1 cellular context compared by ENCODE assay signal in the genomic region with DNA sequence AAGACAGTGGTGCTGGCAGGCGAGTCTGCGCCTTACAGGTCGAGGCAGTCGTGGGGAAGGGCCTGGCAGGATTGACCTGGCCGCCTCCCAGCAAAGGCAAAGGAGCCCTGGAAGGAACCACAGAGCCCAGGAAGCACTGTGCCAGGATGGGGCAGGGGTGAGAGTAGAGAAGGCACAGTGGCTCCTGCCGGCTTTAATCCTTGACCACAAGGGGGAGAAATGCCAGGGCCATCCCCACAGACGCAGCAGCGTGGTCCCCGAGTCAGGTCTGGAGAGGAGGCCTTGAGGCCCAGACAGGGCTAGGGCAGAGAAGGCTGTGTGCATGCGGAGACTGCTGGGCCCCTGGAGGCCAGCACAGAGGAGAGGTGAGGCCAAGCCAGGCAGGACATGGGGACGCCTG.
TF ChIP-seq lines count a peak whose summit lies in the region.

No MANE protein-coding gene starts in this region.

TF ChIP-seq in HepG2, 621 proteins besides CTCF, POLR2A, EP300 and RAD21 (continued from another document and continues in another):
- TF ChIP-seq, protein P1, sequence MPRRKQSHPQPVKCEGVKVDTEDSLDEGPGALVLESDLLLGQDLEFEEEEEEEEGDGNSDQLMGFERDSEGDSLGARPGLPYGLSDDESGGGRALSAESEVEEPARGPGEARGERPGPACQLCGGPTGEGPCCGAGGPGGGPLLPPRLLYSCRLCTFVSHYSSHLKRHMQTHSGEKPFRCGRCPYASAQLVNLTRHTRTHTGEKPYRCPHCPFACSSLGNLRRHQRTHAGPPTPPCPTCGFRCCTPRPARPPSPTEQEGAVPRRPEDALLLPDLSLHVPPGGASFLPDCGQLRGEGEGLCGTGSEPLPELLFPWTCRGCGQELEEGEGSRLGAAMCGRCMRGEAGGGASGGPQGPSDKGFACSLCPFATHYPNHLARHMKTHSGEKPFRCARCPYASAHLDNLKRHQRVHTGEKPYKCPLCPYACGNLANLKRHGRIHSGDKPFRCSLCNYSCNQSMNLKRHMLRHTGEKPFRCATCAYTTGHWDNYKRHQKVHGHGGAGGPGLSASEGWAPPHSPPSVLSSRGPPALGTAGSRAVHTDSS (CRISPR knock-in tag; conservative IDR thresholded peaks at IDR 0.05): no peak
- TF ChIP-seq CCAR2 (optimal IDR thresholded peaks at IDR 0.05; ENCODE audit: low read depth, low read length) (no peak), FOSL2 (CRISPR knock-in tag; IDR thresholded peaks at IDR 0.05) (no peak), NFIC (IDR thresholded peaks at IDR 0.05; ENCODE audit: low read length) (no peak), ZNF230 (CRISPR knock-in tag; IDR thresholded peaks at IDR 0.05) (no peak), ZNF317 (CRISPR knock-in tag; IDR thresholded peaks at IDR 0.05) (no peak), PCBP1 (IDR thresholded peaks at IDR 0.05; ENCODE audit: borderline replicate concordance, low read depth, low read length) (0 out of 2 replicates have a peak, but pooled peaks have one; percentile 3), KLF16 (CRISPR knock-in tag; IDR thresholded peaks at IDR 0.05) (0 out of 4 replicates have a peak, but pooled peaks of 1 of the 2 experiments have one; percentile 40), MBNL3 (CRISPR knock-in tag; conservative IDR thresholded peaks at IDR 0.05) (no peak), IKZF1 (IDR thresholded peaks at IDR 0.05) (no peak), SETDB1 (CRISPR knock-in tag; IDR thresholded peaks at IDR 0.05; ENCODE audit: borderline replicate concordance) (no peak), SALL1 (CRISPR knock-in tag; IDR thresholded peaks at IDR 0.05) (peak; percentile 45), ZNF772 (CRISPR knock-in tag; IDR thresholded peaks at IDR 0.05) (no peak), ZNF335 (CRISPR knock-in tag; IDR thresholded peaks at IDR 0.05) (no peak), MYNN (CRISPR knock-in tag; IDR thresholded peaks at IDR 0.05; ENCODE audit: low read depth) (no peak), CBX1 (IDR thresholded peaks at IDR 0.05; ENCODE audit: low read depth) (no peak), ZNF24 (IDR thresholded peaks at IDR 0.05) (no peak), MIER2 (CRISPR knock-in tag; IDR thresholded peaks at IDR 0.05) (no peak), ZNF383 (CRISPR knock-in tag; IDR thresholded peaks at IDR 0.05; ENCODE audit: borderline replicate concordance) (no peak), ZFY (CRISPR knock-in tag; IDR thresholded peaks at IDR 0.05) (peak; percentile 66; the same call in 1 of the 2 replicates), ZSCAN31 (CRISPR knock-in tag; IDR thresholded peaks at IDR 0.05; ENCODE audit: low read depth) (no peak), ZNF343 (CRISPR knock-in tag; IDR thresholded peaks at IDR 0.05) (no peak), SPEN (CRISPR knock-in tag; IDR thresholded peaks at IDR 0.05; ENCODE audit: low read depth) (no peak; the same call in 1 of the 2 replicates), ZNF333 (CRISPR knock-in tag; IDR thresholded peaks at IDR 0.05; ENCODE audit: borderline replicate concordance) (no peak), SCMH1 (CRISPR knock-in tag; IDR thresholded peaks at IDR 0.05; ENCODE audit: borderline replicate concordance) (no peak), CBX5 (CRISPR knock-in tag; IDR thresholded peaks at IDR 0.05; ENCODE audit: borderline replicate concordance) (no peak; the same call in 1 of the 2 replicates), SP5 (CRISPR knock-in tag; IDR thresholded peaks at IDR 0.05; ENCODE audit: borderline replicate concordance, low read depth) (no peak), RBM22 (optimal IDR thresholded peaks at IDR 0.05; ENCODE audit: low read length) (no peak), ZNF709 (CRISPR knock-in tag; IDR thresholded peaks at IDR 0.05) (0 out of 2 replicates have a peak, but pooled peaks have one; percentile 20), ZFP41 (CRISPR knock-in tag; IDR thresholded peaks at IDR 0.05; ENCODE audit: borderline replicate concordance) (no peak), ZNF792 (CRISPR knock-in tag; IDR thresholded peaks at IDR 0.05) (no peak), ZNF782 (CRISPR knock-in tag; IDR thresholded peaks at IDR 0.05; ENCODE audit: borderline replicate concordance) (no peak), ZNF562 (CRISPR knock-in tag; IDR thresholded peaks at IDR 0.05; ENCODE audit: borderline replicate concordance) (no peak), ZNF484 (CRISPR knock-in tag; IDR thresholded peaks at IDR 0.05; ENCODE audit: borderline replicate concordance, low read depth) (no peak), ZNF788 (CRISPR knock-in tag; IDR thresholded peaks at IDR 0.05; ENCODE audit: borderline replicate concordance) (no peak), NCOR1 (IDR thresholded peaks at IDR 0.05; ENCODE audit: borderline replicate concordance, low read length) (no peak), IRX3 (CRISPR knock-in tag; IDR thresholded peaks at IDR 0.05; ENCODE audit: borderline replicate concordance, low read depth) (no peak), ZNF367 (CRISPR knock-in tag; IDR thresholded peaks at IDR 0.05; ENCODE audit: borderline replicate concordance) (no peak), ZNF136 (CRISPR knock-in tag; IDR thresholded peaks at IDR 0.05; ENCODE audit: low read depth) (no peak), SIN3B (IDR thresholded peaks at IDR 0.05; ENCODE audit: low read length) (no peak), MZF1 (CRISPR knock-in tag; IDR thresholded peaks at IDR 0.05; ENCODE audit: borderline replicate concordance) (no peak), ZNF44 (CRISPR knock-in tag; IDR thresholded peaks at IDR 0.05) (no peak)
- TF ChIP-seq, protein P2, sequence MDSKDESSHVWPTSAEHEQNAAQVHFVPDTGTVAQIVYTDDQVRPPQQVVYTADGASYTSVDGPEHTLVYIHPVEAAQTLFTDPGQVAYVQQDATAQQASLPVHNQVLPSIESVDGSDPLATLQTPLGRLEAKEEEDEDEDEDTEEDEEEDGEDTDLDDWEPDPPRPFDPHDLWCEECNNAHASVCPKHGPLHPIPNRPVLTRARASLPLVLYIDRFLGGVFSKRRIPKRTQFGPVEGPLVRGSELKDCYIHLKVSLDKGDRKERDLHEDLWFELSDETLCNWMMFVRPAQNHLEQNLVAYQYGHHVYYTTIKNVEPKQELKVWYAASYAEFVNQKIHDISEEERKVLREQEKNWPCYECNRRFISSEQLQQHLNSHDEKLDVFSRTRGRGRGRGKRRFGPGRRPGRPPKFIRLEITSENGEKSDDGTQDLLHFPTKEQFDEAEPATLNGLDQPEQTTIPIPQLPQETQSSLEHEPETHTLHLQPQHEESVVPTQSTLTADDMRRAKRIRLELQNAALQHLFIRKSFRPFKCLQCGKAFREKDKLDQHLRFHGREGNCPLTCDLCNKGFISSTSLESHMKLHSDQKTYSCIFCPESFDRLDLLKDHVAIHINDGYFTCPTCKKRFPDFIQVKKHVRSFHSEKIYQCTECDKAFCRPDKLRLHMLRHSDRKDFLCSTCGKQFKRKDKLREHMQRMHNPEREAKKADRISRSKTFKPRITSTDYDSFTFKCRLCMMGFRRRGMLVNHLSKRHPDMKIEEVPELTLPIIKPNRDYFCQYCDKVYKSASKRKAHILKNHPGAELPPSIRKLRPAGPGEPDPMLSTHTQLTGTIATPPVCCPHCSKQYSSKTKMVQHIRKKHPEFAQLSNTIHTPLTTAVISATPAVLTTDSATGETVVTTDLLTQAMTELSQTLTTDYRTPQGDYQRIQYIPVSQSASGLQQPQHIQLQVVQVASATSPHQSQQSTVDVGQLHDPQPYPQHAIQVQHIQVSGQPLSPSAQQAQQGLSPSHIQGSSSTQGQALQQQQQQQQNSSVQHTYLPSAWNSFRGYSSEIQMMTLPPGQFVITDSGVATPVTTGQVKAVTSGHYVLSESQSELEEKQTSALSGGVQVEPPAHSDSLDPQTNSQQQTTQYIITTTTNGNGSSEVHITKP (CRISPR knock-in tag; IDR thresholded peaks at IDR 0.05; ENCODE audit: low read depth): no peak
- TF ChIP-seq, protein P3, sequence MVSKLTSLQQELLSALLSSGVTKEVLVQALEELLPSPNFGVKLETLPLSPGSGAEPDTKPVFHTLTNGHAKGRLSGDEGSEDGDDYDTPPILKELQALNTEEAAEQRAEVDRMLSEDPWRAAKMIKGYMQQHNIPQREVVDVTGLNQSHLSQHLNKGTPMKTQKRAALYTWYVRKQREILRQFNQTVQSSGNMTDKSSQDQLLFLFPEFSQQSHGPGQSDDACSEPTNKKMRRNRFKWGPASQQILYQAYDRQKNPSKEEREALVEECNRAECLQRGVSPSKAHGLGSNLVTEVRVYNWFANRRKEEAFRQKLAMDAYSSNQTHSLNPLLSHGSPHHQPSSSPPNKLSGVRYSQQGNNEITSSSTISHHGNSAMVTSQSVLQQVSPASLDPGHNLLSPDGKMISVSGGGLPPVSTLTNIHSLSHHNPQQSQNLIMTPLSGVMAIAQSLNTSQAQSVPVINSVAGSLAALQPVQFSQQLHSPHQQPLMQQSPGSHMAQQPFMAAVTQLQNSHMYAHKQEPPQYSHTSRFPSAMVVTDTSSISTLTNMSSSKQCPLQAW (CRISPR knock-in tag; IDR thresholded peaks at IDR 0.05): no peak; the same call in 1 of the 2 replicates
- TF ChIP-seq, protein P4, sequence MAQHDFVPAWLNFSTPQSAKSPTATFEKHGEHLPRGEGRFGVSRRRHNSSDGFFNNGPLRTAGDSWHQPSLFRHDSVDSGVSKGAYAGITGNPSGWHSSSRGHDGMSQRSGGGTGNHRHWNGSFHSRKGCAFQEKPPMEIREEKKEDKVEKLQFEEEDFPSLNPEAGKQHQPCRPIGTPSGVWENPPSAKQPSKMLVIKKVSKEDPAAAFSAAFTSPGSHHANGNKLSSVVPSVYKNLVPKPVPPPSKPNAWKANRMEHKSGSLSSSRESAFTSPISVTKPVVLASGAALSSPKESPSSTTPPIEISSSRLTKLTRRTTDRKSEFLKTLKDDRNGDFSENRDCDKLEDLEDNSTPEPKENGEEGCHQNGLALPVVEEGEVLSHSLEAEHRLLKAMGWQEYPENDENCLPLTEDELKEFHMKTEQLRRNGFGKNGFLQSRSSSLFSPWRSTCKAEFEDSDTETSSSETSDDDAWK (CRISPR knock-in tag; IDR thresholded peaks at IDR 0.05): no peak
- TF ChIP-seq, protein P5, sequence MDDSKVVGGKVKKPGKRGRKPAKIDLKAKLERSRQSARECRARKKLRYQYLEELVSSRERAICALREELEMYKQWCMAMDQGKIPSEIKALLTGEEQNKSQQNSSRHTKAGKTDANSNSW (CRISPR knock-in tag; IDR thresholded peaks at IDR 0.05; ENCODE audit: borderline replicate concordance): no peak
- TF ChIP-seq, protein P6, sequence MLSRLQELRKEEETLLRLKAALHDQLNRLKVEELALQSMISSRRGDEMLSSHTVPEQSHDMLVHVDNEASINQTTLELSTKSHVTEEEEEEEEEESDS (CRISPR knock-in tag; IDR thresholded peaks at IDR 0.05; ENCODE audit: borderline replicate concordance): no peak
- TF ChIP-seq, protein P7, sequence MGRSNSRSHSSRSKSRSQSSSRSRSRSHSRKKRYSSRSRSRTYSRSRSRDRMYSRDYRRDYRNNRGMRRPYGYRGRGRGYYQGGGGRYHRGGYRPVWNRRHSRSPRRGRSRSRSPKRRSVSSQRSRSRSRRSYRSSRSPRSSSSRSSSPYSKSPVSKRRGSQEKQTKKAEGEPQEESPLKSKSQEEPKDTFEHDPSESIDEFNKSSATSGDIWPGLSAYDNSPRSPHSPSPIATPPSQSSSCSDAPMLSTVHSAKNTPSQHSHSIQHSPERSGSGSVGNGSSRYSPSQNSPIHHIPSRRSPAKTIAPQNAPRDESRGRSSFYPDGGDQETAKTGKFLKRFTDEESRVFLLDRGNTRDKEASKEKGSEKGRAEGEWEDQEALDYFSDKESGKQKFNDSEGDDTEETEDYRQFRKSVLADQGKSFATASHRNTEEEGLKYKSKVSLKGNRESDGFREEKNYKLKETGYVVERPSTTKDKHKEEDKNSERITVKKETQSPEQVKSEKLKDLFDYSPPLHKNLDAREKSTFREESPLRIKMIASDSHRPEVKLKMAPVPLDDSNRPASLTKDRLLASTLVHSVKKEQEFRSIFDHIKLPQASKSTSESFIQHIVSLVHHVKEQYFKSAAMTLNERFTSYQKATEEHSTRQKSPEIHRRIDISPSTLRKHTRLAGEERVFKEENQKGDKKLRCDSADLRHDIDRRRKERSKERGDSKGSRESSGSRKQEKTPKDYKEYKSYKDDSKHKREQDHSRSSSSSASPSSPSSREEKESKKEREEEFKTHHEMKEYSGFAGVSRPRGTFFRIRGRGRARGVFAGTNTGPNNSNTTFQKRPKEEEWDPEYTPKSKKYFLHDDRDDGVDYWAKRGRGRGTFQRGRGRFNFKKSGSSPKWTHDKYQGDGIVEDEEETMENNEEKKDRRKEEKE (IDR thresholded peaks at IDR 0.05): no peak
- TF ChIP-seq, protein P8, sequence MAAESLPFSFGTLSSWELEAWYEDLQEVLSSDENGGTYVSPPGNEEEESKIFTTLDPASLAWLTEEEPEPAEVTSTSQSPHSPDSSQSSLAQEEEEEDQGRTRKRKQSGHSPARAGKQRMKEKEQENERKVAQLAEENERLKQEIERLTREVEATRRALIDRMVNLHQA (CRISPR knock-in tag; IDR thresholded peaks at IDR 0.05): no peak
- TF ChIP-seq, protein P9, sequence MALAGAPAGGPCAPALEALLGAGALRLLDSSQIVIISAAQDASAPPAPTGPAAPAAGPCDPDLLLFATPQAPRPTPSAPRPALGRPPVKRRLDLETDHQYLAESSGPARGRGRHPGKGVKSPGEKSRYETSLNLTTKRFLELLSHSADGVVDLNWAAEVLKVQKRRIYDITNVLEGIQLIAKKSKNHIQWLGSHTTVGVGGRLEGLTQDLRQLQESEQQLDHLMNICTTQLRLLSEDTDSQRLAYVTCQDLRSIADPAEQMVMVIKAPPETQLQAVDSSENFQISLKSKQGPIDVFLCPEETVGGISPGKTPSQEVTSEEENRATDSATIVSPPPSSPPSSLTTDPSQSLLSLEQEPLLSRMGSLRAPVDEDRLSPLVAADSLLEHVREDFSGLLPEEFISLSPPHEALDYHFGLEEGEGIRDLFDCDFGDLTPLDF (CRISPR knock-in tag; IDR thresholded peaks at IDR 0.05): no peak
- TF ChIP-seq, protein P10, sequence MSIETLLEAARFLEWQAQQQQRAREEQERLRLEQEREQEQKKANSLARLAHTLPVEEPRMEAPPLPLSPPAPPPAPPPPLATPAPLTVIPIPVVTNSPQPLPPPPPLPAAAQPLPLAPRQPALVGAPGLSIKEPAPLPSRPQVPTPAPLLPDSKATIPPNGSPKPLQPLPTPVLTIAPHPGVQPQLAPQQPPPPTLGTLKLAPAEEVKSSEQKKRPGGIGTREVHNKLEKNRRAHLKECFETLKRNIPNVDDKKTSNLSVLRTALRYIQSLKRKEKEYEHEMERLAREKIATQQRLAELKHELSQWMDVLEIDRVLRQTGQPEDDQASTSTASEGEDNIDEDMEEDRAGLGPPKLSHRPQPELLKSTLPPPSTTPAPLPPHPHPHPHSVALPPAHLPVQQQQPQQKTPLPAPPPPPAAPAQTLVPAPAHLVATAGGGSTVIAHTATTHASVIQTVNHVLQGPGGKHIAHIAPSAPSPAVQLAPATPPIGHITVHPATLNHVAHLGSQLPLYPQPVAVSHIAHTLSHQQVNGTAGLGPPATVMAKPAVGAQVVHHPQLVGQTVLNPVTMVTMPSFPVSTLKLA (IDR thresholded peaks at IDR 0.05): no peak
- TF ChIP-seq, protein P11, sequence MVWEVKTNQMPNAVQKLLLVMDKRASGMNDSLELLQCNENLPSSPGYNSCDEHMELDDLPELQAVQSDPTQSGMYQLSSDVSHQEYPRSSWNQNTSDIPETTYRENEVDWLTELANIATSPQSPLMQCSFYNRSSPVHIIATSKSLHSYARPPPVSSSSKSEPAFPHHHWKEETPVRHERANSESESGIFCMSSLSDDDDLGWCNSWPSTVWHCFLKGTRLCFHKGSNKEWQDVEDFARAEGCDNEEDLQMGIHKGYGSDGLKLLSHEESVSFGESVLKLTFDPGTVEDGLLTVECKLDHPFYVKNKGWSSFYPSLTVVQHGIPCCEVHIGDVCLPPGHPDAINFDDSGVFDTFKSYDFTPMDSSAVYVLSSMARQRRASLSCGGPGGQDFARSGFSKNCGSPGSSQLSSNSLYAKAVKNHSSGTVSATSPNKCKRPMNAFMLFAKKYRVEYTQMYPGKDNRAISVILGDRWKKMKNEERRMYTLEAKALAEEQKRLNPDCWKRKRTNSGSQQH (CRISPR knock-in tag; IDR thresholded peaks at IDR 0.05; ENCODE audit: low read depth): no peak
